In the genomic region with DNA sequence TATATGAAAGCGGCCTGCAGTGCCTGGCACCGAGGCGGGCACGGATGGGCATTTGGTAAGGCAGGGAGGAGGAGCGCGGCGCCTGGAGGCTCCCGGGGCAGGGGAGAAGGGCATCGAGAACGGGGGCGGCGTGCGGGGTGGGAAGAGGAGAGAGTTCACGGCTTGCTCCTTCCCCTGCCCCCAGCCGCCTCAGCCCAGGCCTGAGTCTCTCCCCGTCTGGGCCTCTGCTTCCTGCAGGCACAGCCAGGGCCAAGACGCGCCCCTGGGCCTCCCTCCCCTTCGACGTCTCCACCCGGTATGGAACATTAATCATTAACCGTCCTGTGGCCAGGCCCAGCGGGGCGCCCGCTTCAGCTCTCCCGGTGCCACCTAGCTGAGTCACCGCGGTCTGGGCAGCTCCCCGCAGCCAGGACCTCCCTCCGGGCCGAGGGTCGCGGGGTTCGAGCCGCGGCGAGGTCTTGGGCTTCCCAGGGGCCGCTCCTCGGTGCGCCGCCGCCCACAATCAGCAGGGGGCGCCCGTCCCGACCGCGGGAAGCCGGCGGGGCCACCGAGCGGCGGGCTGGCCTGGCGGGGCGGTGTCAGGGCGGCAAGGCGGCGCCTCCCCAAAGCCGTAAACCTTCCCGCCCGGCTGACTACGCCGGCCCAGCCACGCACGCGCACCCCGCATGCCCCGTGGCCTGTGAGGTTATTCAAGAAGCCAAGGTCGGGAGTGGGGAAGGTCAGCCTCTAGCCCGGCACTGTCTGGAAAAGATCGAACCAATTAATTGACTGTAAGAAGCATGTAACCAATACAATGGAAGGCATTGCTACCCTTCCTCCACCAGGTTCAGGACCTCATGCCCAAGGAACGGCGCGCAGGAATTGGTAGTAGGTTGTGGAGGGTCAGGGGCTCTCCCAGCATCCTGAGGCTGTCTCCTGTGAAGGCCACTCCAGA, we compare ENCODE assay signal across 1 cellular context.
TF ChIP-seq lines count a peak whose summit lies in the region.

No MANE protein-coding gene starts in this region.

TF ChIP-seq in WTC11, 78 proteins besides CTCF, POLR2A, EP300 and RAD21 (continued from another document and continues in another):
- TF ChIP-seq, protein P1, sequence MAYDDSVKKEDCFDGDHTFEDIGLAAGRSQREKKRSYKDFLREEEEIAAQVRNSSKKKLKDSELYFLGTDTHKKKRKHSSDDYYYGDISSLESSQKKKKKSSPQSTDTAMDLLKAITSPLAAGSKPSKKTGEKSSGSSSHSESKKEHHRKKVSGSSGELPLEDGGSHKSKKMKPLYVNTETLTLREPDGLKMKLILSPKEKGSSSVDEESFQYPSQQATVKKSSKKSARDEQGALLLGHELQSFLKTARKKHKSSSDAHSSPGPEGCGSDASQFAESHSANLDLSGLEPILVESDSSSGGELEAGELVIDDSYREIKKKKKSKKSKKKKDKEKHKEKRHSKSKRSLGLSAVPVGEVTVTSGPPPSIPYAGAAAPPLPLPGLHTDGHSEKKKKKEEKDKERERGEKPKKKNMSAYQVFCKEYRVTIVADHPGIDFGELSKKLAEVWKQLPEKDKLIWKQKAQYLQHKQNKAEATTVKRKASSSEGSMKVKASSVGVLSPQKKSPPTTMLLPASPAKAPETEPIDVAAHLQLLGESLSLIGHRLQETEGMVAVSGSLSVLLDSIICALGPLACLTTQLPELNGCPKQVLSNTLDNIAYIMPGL (CRISPR knock-in tag; IDR thresholded peaks at IDR 0.05) = peak; percentile 94
- TF ChIP-seq ZNF671 (CRISPR knock-in tag; IDR thresholded peaks at IDR 0.05) (no peak), TCF7 (CRISPR knock-in tag; IDR thresholded peaks at IDR 0.05; ENCODE audit: low read depth) (no peak), ZNF232 (CRISPR knock-in tag; IDR thresholded peaks at IDR 0.05) (no peak), NR1H2 (CRISPR knock-in tag; IDR thresholded peaks at IDR 0.05) (no peak), SP1 (CRISPR knock-in tag; conservative IDR thresholded peaks at IDR 0.05) (peak; percentile 61), RELA (CRISPR knock-in tag; IDR thresholded peaks at IDR 0.05; ENCODE audit: borderline replicate concordance) (no peak), TEAD1 (CRISPR knock-in tag; IDR thresholded peaks at IDR 0.05) (peak; percentile 73), FOXJ3 (CRISPR knock-in tag; IDR thresholded peaks at IDR 0.05; ENCODE audit: borderline replicate concordance) (no peak), CREB1 (CRISPR knock-in tag; IDR thresholded peaks at IDR 0.05) (no peak), TP53 (CRISPR knock-in tag; IDR thresholded peaks at IDR 0.05) (no peak), NR2C2 (CRISPR knock-in tag; IDR thresholded peaks at IDR 0.05) (no peak), HMGA2 (CRISPR knock-in tag; IDR thresholded peaks at IDR 0.05) (no peak), FOXK1 (CRISPR knock-in tag; IDR thresholded peaks at IDR 0.05) (0 out of 2 replicates have a peak, but pooled peaks have one; percentile 37), NFYB (CRISPR knock-in tag; conservative IDR thresholded peaks at IDR 0.05; ENCODE audit: low read depth) (no peak), GABPB1 (CRISPR knock-in tag; IDR thresholded peaks at IDR 0.05) (peak; percentile 34; the same call in 1 of the 2 replicates), RORB (CRISPR knock-in tag; IDR thresholded peaks at IDR 0.05) (no peak), EMX1 (CRISPR knock-in tag; IDR thresholded peaks at IDR 0.05) (no peak), NFE2L1 (CRISPR knock-in tag; IDR thresholded peaks at IDR 0.05) (no peak), ZNF317 (CRISPR knock-in tag; IDR thresholded peaks at IDR 0.05; ENCODE audit: borderline replicate concordance, low read depth) (no peak), JAZF1 (CRISPR knock-in tag; IDR thresholded peaks at IDR 0.05) (no peak), FOXP1 (CRISPR knock-in tag; IDR thresholded peaks at IDR 0.05; ENCODE audit: borderline replicate concordance) (peak; percentile 89; the same call in 1 of the 2 replicates)
- TF ChIP-seq, protein P2, sequence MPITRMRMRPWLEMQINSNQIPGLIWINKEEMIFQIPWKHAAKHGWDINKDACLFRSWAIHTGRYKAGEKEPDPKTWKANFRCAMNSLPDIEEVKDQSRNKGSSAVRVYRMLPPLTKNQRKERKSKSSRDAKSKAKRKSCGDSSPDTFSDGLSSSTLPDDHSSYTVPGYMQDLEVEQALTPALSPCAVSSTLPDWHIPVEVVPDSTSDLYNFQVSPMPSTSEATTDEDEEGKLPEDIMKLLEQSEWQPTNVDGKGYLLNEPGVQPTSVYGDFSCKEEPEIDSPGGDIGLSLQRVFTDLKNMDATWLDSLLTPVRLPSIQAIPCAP (CRISPR knock-in tag; IDR thresholded peaks at IDR 0.05) = peak; percentile 66; the same call in 1 of the 2 replicates
- TF ChIP-seq, protein P3, sequence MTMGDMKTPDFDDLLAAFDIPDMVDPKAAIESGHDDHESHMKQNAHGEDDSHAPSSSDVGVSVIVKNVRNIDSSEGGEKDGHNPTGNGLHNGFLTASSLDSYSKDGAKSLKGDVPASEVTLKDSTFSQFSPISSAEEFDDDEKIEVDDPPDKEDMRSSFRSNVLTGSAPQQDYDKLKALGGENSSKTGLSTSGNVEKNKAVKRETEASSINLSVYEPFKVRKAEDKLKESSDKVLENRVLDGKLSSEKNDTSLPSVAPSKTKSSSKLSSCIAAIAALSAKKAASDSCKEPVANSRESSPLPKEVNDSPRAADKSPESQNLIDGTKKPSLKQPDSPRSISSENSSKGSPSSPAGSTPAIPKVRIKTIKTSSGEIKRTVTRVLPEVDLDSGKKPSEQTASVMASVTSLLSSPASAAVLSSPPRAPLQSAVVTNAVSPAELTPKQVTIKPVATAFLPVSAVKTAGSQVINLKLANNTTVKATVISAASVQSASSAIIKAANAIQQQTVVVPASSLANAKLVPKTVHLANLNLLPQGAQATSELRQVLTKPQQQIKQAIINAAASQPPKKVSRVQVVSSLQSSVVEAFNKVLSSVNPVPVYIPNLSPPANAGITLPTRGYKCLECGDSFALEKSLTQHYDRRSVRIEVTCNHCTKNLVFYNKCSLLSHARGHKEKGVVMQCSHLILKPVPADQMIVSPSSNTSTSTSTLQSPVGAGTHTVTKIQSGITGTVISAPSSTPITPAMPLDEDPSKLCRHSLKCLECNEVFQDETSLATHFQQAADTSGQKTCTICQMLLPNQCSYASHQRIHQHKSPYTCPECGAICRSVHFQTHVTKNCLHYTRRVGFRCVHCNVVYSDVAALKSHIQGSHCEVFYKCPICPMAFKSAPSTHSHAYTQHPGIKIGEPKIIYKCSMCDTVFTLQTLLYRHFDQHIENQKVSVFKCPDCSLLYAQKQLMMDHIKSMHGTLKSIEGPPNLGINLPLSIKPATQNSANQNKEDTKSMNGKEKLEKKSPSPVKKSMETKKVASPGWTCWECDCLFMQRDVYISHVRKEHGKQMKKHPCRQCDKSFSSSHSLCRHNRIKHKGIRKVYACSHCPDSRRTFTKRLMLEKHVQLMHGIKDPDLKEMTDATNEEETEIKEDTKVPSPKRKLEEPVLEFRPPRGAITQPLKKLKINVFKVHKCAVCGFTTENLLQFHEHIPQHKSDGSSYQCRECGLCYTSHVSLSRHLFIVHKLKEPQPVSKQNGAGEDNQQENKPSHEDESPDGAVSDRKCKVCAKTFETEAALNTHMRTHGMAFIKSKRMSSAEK (CRISPR knock-in tag; IDR thresholded peaks at IDR 0.05; ENCODE audit: borderline replicate concordance) = no peak
- TF ChIP-seq, protein P4, sequence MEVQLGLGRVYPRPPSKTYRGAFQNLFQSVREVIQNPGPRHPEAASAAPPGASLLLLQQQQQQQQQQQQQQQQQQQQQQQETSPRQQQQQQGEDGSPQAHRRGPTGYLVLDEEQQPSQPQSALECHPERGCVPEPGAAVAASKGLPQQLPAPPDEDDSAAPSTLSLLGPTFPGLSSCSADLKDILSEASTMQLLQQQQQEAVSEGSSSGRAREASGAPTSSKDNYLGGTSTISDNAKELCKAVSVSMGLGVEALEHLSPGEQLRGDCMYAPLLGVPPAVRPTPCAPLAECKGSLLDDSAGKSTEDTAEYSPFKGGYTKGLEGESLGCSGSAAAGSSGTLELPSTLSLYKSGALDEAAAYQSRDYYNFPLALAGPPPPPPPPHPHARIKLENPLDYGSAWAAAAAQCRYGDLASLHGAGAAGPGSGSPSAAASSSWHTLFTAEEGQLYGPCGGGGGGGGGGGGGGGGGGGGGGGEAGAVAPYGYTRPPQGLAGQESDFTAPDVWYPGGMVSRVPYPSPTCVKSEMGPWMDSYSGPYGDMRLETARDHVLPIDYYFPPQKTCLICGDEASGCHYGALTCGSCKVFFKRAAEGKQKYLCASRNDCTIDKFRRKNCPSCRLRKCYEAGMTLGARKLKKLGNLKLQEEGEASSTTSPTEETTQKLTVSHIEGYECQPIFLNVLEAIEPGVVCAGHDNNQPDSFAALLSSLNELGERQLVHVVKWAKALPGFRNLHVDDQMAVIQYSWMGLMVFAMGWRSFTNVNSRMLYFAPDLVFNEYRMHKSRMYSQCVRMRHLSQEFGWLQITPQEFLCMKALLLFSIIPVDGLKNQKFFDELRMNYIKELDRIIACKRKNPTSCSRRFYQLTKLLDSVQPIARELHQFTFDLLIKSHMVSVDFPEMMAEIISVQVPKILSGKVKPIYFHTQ (CRISPR knock-in tag; IDR thresholded peaks at IDR 0.05) = no peak
- TF ChIP-seq, protein P5, sequence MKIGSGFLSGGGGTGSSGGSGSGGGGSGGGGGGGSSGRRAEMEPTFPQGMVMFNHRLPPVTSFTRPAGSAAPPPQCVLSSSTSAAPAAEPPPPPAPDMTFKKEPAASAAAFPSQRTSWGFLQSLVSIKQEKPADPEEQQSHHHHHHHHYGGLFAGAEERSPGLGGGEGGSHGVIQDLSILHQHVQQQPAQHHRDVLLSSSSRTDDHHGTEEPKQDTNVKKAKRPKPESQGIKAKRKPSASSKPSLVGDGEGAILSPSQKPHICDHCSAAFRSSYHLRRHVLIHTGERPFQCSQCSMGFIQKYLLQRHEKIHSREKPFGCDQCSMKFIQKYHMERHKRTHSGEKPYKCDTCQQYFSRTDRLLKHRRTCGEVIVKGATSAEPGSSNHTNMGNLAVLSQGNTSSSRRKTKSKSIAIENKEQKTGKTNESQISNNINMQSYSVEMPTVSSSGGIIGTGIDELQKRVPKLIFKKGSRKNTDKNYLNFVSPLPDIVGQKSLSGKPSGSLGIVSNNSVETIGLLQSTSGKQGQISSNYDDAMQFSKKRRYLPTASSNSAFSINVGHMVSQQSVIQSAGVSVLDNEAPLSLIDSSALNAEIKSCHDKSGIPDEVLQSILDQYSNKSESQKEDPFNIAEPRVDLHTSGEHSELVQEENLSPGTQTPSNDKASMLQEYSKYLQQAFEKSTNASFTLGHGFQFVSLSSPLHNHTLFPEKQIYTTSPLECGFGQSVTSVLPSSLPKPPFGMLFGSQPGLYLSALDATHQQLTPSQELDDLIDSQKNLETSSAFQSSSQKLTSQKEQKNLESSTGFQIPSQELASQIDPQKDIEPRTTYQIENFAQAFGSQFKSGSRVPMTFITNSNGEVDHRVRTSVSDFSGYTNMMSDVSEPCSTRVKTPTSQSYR (CRISPR knock-in tag; IDR thresholded peaks at IDR 0.05) = no peak
- TF ChIP-seq, protein P6, sequence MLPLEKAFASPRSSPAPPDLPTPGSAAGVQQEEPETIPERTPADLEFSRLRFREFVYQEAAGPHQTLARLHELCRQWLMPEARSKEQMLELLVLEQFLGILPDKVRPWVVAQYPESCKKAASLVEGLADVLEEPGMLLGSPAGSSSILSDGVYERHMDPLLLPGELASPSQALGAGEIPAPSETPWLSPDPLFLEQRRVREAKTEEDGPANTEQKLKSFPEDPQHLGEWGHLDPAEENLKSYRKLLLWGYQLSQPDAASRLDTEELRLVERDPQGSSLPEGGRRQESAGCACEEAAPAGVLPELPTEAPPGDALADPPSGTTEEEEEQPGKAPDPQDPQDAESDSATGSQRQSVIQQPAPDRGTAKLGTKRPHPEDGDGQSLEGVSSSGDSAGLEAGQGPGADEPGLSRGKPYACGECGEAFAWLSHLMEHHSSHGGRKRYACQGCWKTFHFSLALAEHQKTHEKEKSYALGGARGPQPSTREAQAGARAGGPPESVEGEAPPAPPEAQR (CRISPR knock-in tag; IDR thresholded peaks at IDR 0.05) = no peak
- TF ChIP-seq, protein P7, sequence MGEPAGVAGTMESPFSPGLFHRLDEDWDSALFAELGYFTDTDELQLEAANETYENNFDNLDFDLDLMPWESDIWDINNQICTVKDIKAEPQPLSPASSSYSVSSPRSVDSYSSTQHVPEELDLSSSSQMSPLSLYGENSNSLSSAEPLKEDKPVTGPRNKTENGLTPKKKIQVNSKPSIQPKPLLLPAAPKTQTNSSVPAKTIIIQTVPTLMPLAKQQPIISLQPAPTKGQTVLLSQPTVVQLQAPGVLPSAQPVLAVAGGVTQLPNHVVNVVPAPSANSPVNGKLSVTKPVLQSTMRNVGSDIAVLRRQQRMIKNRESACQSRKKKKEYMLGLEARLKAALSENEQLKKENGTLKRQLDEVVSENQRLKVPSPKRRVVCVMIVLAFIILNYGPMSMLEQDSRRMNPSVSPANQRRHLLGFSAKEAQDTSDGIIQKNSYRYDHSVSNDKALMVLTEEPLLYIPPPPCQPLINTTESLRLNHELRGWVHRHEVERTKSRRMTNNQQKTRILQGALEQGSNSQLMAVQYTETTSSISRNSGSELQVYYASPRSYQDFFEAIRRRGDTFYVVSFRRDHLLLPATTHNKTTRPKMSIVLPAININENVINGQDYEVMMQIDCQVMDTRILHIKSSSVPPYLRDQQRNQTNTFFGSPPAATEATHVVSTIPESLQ (CRISPR knock-in tag; IDR thresholded peaks at IDR 0.05) = no peak
- TF ChIP-seq, protein P8, sequence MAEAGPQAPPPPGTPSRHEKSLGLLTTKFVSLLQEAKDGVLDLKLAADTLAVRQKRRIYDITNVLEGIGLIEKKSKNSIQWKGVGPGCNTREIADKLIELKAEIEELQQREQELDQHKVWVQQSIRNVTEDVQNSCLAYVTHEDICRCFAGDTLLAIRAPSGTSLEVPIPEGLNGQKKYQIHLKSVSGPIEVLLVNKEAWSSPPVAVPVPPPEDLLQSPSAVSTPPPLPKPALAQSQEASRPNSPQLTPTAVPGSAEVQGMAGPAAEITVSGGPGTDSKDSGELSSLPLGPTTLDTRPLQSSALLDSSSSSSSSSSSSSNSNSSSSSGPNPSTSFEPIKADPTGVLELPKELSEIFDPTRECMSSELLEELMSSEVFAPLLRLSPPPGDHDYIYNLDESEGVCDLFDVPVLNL (CRISPR knock-in tag; IDR thresholded peaks at IDR 0.05; ENCODE audit: borderline replicate concordance, low read depth) = no peak
- TF ChIP-seq, protein P9, sequence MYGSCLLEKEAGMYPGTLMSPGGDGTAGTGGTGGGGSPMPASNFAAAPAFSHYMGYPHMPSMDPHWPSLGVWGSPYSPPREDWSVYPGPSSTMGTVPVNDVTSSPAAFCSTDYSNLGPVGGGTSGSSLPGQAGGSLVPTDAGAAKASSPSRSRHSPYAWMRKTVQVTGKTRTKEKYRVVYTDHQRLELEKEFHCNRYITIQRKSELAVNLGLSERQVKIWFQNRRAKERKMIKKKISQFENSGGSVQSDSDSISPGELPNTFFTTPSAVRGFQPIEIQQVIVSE (CRISPR knock-in tag; IDR thresholded peaks at IDR 0.05; ENCODE audit: borderline replicate concordance) = no peak
- TF ChIP-seq, protein P10, sequence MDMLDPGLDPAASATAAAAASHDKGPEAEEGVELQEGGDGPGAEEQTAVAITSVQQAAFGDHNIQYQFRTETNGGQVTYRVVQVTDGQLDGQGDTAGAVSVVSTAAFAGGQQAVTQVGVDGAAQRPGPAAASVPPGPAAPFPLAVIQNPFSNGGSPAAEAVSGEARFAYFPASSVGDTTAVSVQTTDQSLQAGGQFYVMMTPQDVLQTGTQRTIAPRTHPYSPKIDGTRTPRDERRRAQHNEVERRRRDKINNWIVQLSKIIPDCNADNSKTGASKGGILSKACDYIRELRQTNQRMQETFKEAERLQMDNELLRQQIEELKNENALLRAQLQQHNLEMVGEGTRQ (CRISPR knock-in tag; IDR thresholded peaks at IDR 0.05) = no peak
